ENCODE assay signal across 13 cellular contexts in the genomic region with DNA sequence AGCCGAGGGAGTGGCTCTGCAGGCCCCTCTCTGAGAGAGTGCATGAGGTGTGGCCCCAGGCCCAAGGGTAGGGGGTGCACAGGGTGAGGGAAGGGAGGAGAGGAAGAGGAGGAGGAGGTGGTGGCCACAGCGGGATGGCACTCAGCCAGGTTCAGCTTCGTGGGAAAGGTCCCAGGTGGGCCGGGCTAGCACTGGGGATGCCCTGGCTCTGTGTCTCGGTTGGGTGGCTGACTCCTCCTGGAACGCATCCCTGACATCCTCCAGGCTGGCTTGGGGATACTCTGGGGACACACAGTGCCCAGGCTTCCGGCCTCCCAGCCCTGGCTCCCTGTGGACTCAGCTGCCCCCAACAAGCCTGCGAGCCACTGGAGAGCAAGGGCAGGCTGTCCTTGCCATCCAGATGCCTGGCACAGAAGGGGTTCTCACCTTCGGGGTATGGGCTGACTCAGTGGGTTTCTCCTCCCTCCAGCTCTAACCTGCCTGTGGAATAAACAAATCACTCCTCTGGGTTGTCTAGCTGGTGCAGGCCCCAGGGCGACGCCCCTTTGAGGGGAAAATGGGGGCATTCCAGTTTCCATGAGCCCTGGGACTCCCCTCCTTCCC. TPM values are rescaled to one million over a fixed set of nuclear protein-coding genes. Genes with fewer than 3 reads are reported as not detected.
A peak's percentile ranks its signal among the peaks of the same experiment; 100 is the strongest.
DNase-seq lines count a peak whose midpoint lies in the region; ATAC-seq, FAIRE-seq and TF ChIP-seq lines count a peak whose summit lies in the region.
"Had no signal": no experiment of that assay in that cellular context is flagged by ENCODE, and none has a peak within 500 bp of the region (broad histone marks: within the 10 kb centered on the region; RNA-seq: fewer than 3 reads in every experiment).

No MANE protein-coding gene starts in this region.

- ATAC-seq in CD4-positive, CD25-positive, alpha-beta regulatory T cell (ENCODE audit: low read depth in 2 of 2) = peak in 1 of 2 donors; percentile 4
- ATAC-seq in GM12878 (no peak), GM19023 (IDR thresholded peaks at IDR 0.05; ENCODE audit: unreplicated experiment) (no peak)

- TF ChIP-seq EP300 in GM12878 (IDR thresholded peaks at IDR 0.05; ENCODE audit: borderline replicate concordance in 1 of 2, control insufficient read depth in 1 of 2, low read depth in 2 of 2, low read length in 2 of 2) = no peak
- TF ChIP-seq EP300 in sigmoid colon (IDR thresholded peaks at IDR 0.05) = no peak
- TF ChIP-seq EP300 in SK-N-SH (IDR thresholded peaks at IDR 0.05; ENCODE audit: borderline replicate concordance in 1 of 2, low read depth in 1 of 2, low read length in 1 of 2) = no peak

- no peaks in the 10 kb centered on the region for H3F3A ChIP-seq in SK-N-SH (replicated peaks; ENCODE audit: insufficient read depth)

- DNase-seq in CD4-positive, CD25-positive, alpha-beta regulatory T cell = peak in 1 of 3 donors; percentile 49
- DNase-seq in T-helper 2 cell = peak in 4 of 5 experiments; percentile 27 to 33 (median 30)
- DNase-seq in GM12878 (ENCODE audit: low read depth, low spot score) = no peak
- peak; percentile 56 for DNase-seq in sigmoid colon
- no peak for DNase-seq in SK-N-SH
- no peak for DNase-seq in EL
- no peak for DNase-seq in NCI-H226
- DNase-seq: NCI-H1105; stimulated activated naive B cell treated with anti-CD40 and anti-IgM and Interleukin-4, amounts not matched to agents 10 μg/mL and 1 μg/mL and 100 μg/mL, for 72 hours had no signal

- no peaks in the 10 kb centered on the region for H3K27me3 ChIP-seq in CD4-positive, CD25-positive, alpha-beta regulatory T cell (ENCODE audit: control insufficient read depth, insufficient read depth, low read length)
- H3K27me3 ChIP-seq in GM12878 (replicated peaks in 1 of 2; ENCODE audit: control insufficient read depth in 2 of 2, insufficient read depth in 2 of 2, low read length in 1 of 2) (no peaks in the 10 kb centered on the region), sigmoid colon (no peaks in the 10 kb centered on the region), SK-N-SH (ENCODE audit: insufficient read depth) (no peaks in the 10 kb centered on the region)
- H3K27me3 ChIP-seq: ovary had no signal

- RAD21 ChIA-PET in GM12878 (lab: Charles Lee; ENCODE audit: unreplicated experiment) = no interaction called here

- no peaks in the 10 kb centered on the region for H4K20me1 ChIP-seq in GM12878 (ENCODE audit: control insufficient read depth, insufficient read depth)
- H4K20me1 ChIP-seq in SK-N-SH (ENCODE audit: insufficient read depth) = no peaks in the 10 kb centered on the region

- peak overlapping the region; percentile 93 for H3K4me3 ChIP-seq in CD4-positive, CD25-positive, alpha-beta regulatory T cell (ENCODE audit: low read depth, low read length)
- H3K4me3 ChIP-seq in GM12878 = no peak overlapping the region
- no peak overlapping the region for H3K4me3 ChIP-seq in sigmoid colon
- no peak overlapping the region for H3K4me3 ChIP-seq in SK-N-SH (ENCODE audit: low read depth in 2 of 2, low read length in 1 of 2)
- H3K4me3 ChIP-seq: ovary had no signal

- H3K4me2 ChIP-seq in GM12878 (ENCODE audit: control insufficient read depth, insufficient read depth) = no peak overlapping the region
- no peak overlapping the region for H3K4me2 ChIP-seq in SK-N-SH

- in situ Hi-C loops in GM12878 (cut with MboI) = no loop called here

- H2AFZ ChIP-seq in GM12878 (ENCODE audit: control insufficient read depth, low read depth, low read length) = peak overlapping the region; percentile 56; the same call in 1 of the 2 replicates
- no peak overlapping the region for H2AFZ ChIP-seq in SK-N-SH (ENCODE audit: low read depth)

- peaks cover 70% of the 10 kb centered on the region for H3K4me1 ChIP-seq in CD4-positive, CD25-positive, alpha-beta regulatory T cell (ENCODE audit: control insufficient read depth, insufficient read depth, low read length, poor library complexity, severe bottlenecking)
- 0 out of 2 replicates have a peak, but pooled peaks cover 3% of the 10 kb centered on the region for H3K4me1 ChIP-seq in GM12878 (ENCODE audit: control insufficient read depth, insufficient read depth, low read length)
- no peaks in the 10 kb centered on the region for H3K4me1 ChIP-seq in sigmoid colon
- peaks cover 0 to 5% of the 10 kb centered on the region in 2 experiments; a peak in 1 of 4 replicates for H3K4me1 ChIP-seq in SK-N-SH (ENCODE audit: control insufficient read depth in 1 of 2, insufficient read depth in 2 of 2, low read depth in 1 of 2, low read length in 1 of 2)

- no peaks in the 10 kb centered on the region for H3K9me3 Mint-ChIP-seq in CD4-positive, CD25-positive, alpha-beta regulatory T cell
- H3K9me3 Mint-ChIP-seq: stimulated activated naive B cell treated with anti-CD40 and anti-IgM and Interleukin-4, amounts not matched to agents 10 μg/mL and 1 μg/mL and 100 μg/mL, for 72 hours had no signal

- no peak overlapping the region for H3K9ac ChIP-seq in GM12878 (ENCODE audit: control insufficient read depth, insufficient read depth, low read length)
- H3K9ac ChIP-seq in SK-N-SH = no peak overlapping the region

- no peaks in the 10 kb centered on the region for H3K27me3 Mint-ChIP-seq in CD4-positive, CD25-positive, alpha-beta regulatory T cell

- H3K36me3 ChIP-seq in CD4-positive, CD25-positive, alpha-beta regulatory T cell (ENCODE audit: control insufficient read depth, insufficient read depth, low read length) = no peaks in the 10 kb centered on the region
- H3K36me3 ChIP-seq in GM12878 (ENCODE audit: control insufficient read depth in 2 of 2, insufficient read depth in 2 of 2, low read length in 1 of 2) = no peaks in the 10 kb centered on the region
- H3K36me3 ChIP-seq in sigmoid colon = no peaks in the 10 kb centered on the region
- H3K36me3 ChIP-seq in SK-N-SH (replicated peaks in 1 of 2; ENCODE audit: control insufficient read depth in 1 of 2, insufficient read depth in 2 of 2, low read length in 1 of 2) = no peaks in the 10 kb centered on the region
- H3K36me3 ChIP-seq: ovary had no signal

- TF ChIP-seq RAD21 in GM12878 (IDR thresholded peaks at IDR 0.05; ENCODE audit: insufficient read depth, low read depth, low read length) (no peak), SK-N-SH (IDR thresholded peaks at IDR 0.05; ENCODE audit: low read length) (no peak)

- H3K9me3 ChIP-seq in CD4-positive, CD25-positive, alpha-beta regulatory T cell (ENCODE audit: control insufficient read depth in 2 of 2, low read length in 2 of 2) = no peaks in the 10 kb centered on the region
- H3K9me3 ChIP-seq in GM12878 (replicated peaks; ENCODE audit: control insufficient read depth, insufficient read depth, low read length) = no peaks in the 10 kb centered on the region
- H3K9me3 ChIP-seq in sigmoid colon = no peaks in the 10 kb centered on the region
- no peaks in the 10 kb centered on the region for H3K9me3 ChIP-seq in SK-N-SH
- H3K9me3 ChIP-seq: ovary had no signal

- intact Hi-C loops in GM12878 (cut with micrococcal nuclease; ENCODE audit: unreplicated experiment) = no loop called here
- intact Hi-C loops in sigmoid colon (cut with DNase I) = no loop called here

- SMC1A ChIA-PET in GM12878 (lab: Charles Lee; ENCODE audit: uncharacterized antibody, unreplicated experiment) = no interaction called here

- no peak for TF ChIP-seq POLR2A in GM12878 (IDR thresholded peaks at IDR 0.05; ENCODE audit: low read depth, low read length)
- TF ChIP-seq POLR2A in sigmoid colon (IDR thresholded peaks at IDR 0.05) = no peak

- H3K36me3 Mint-ChIP-seq in CD4-positive, CD25-positive, alpha-beta regulatory T cell = peaks cover 24% of the 10 kb centered on the region
- H3K36me3 Mint-ChIP-seq: stimulated activated naive B cell treated with anti-CD40 and anti-IgM and Interleukin-4, amounts not matched to agents 10 μg/mL and 1 μg/mL and 100 μg/mL, for 72 hours had no signal

- POLR2A ChIA-PET in GM12878 (lab: Charles Lee) (no interaction called here), SK-N-SH (lab: Yijun Ruan, JAX) (no interaction called here)

- peak overlapping the region; percentile 92 to 99 (median 96) for H3K4me3 Mint-ChIP-seq in CD4-positive, CD25-positive, alpha-beta regulatory T cell

- 43% methylated on average over 11 of the region's 11 CpGs for WGBS in GM12878 (ENCODE audit: insufficient coverage, insufficient replicate concordance, low lambda C conversion rate, missing lambda C conversion rate)
- WGBS in sigmoid colon, 2 donors = 70 to 81% methylated on average over 11 of the region's 11 CpGs
- WGBS in SK-N-SH (ENCODE audit: low lambda C conversion rate) = 68% methylated on average over 6 of the region's 11 CpGs

- peak overlapping the region; percentile 100 for H3K27ac Mint-ChIP-seq in CD4-positive, CD25-positive, alpha-beta regulatory T cell

- H3K27ac ChIP-seq in CD4-positive, CD25-positive, alpha-beta regulatory T cell (ENCODE audit: insufficient read depth, low read length, poor library complexity, severe bottlenecking) = peak overlapping the region; percentile 92
- no peak overlapping the region for H3K27ac ChIP-seq in GM12878 (ENCODE audit: control insufficient read depth, insufficient read depth)
- H3K27ac ChIP-seq in sigmoid colon = no peak overlapping the region
- no peak overlapping the region for H3K27ac ChIP-seq in SK-N-SH (ENCODE audit: low read depth in 2 of 2, low read length in 1 of 2)
- H3K27ac ChIP-seq: C4-2B, epithelial cell of prostate, ovary had no signal

- no peaks in the 10 kb centered on the region for H3K9me2 ChIP-seq in SK-N-SH

- peaks cover 14 to 76% (median 51%) of the 10 kb centered on the region in 4 donors for H3K4me1 Mint-ChIP-seq in CD4-positive, CD25-positive, alpha-beta regulatory T cell

- no peak for TF ChIP-seq CTCF in GM12878 (IDR thresholded peaks at IDR 0.05 in 2 of 3, conservative IDR thresholded peaks at IDR 0.05 in 1 of 3; ENCODE audit: control insufficient read depth in 2 of 3, extremely low read depth in 1 of 3, insufficient read depth in 1 of 3, low read depth in 3 of 3, low read length in 3 of 3)
- no peak for TF ChIP-seq CTCF in sigmoid colon (IDR thresholded peaks at IDR 0.05)
- TF ChIP-seq CTCF in SK-N-SH (IDR thresholded peaks at IDR 0.05) = no peak

- no peak for FAIRE-seq in GM12878 (lab: Jason Lieb, UNC)

- CTCF ChIA-PET in GM12878 (lab: Yijun Ruan, JAX) = interaction anchor here (0.9 to 1.1 kb wide), 4 partner anchors 11 to 476 kb away, joined by 3 to 4 read pairs (median 3); no protein-coding TSS in a partner anchor
- CTCF ChIA-PET in SK-N-SH (lab: Yijun Ruan, JAX) = interaction anchor here (1.2 to 8.1 kb wide), 4 partner anchors 15 to 672 kb away, joined by 3 to 90 read pairs (median 6); no protein-coding TSS in a partner anchor

- H3K79me2 ChIP-seq in GM12878 (ENCODE audit: control insufficient read depth, insufficient read depth, low read length) (no peaks in the 10 kb centered on the region), SK-N-SH (ENCODE audit: insufficient read depth) (no peaks in the 10 kb centered on the region)

- no TSS peak for BruUV-seq in GM12878 (replicated peaks; lab: Mats Ljungman, UMichigan)

RNA-seq across cellular contexts. Expression of gene ZAP70, which starts 0.6 kb away (rescaled TPM):
- total RNA-seq in CD4-positive, CD25-positive, alpha-beta regulatory T cell = 431 TPM
- 100 to 1,000 TPM; 104 to 144 (median 130) TPM for polyA plus RNA-seq in CD4-positive, CD25-positive, alpha-beta regulatory T cell
- total RNA-seq in GM12878 (2013; cell fraction: nucleolus; rRNA removed) = 0.90 and 2.2 TPM in 2 replicates
- total RNA-seq in GM12878 (2014; rRNA removed) (1.9 and 2.1 TPM in 2 replicates), GM12878 (2014; rRNA removed; fragmentation: Illumina TruSeq; extraction: Trizol) (0.89 and 0.97 TPM in 2 replicates), GM12878 (2021) (2.5 and 2.9 TPM in 2 replicates), sigmoid colon (1 to 10 TPM; 1.3 to 4.3 (median 2.2) TPM)
- polyA plus RNA-seq in GM12878 (2011; ENCODE audit: low read depth) = 0.80 TPM
- polyA plus RNA-seq in GM12878 (2011; rRNA removed) (0.18 TPM in 1 of 2 replicates, not detected in the other), GM12878 (2014; fragmentation: Illumina TruSeq; extraction: Trizol) (0.37 and 0.46 TPM in 2 replicates), GM12878 (2014; fragmentation: Nextera tagmentation; extraction: Ambion mirVana) (under 1 TPM in 1 of 2 experiments, not detected in 1; 0.20 TPM), GM12878 (2014; rRNA removed) (2.4 and 2.9 TPM in 2 replicates), GM12878 (2016; fragmentation: Nextera tagmentation; extraction: Ambion mirVana) (1 to 10 TPM; 1.2 to 2.3 TPM), sigmoid colon (10 to 100 TPM in 1 of 3 donors, not detected in 2; 28.0 TPM), SK-N-SH (2012; rRNA removed) (0.05 and 0.08 TPM in 2 replicates)
- 0.09 and 0.15 TPM in 2 replicates for polyA plus RNA-seq in GM12878 (2011; cell fraction: cytosol; rRNA removed)
- polyA plus RNA-seq in GM12878 (2011; cell fraction: nucleus; rRNA removed) = 1.3 TPM in 2 replicates
- polyA plus RNA-seq in GM12878 (2012) = 0.81 and 1.4 TPM in 2 replicates
- polyA minus RNA-seq in GM12878 (2011; rRNA and poly(A)+ RNA removed) = not detected in 2 replicates
- not detected in 2 replicates for polyA minus RNA-seq in GM12878 (2011; cell fraction: cytosol; rRNA and poly(A)+ RNA removed)
- polyA minus RNA-seq in GM12878 (2011; cell fraction: nucleus; rRNA and poly(A)+ RNA removed) = not detected in 2 replicates
- 0.03 TPM in 1 of 2 replicates, not detected in the other for polyA plus RNA-seq in SK-N-SH (2012; cell fraction: cytosol; rRNA removed)
- 0.97 and 1.0 TPM in 2 replicates for polyA plus RNA-seq in SK-N-SH (2012; cell fraction: nucleus; rRNA removed)

RNA-seq across cellular contexts. Expression of gene C2orf92, which starts 43.3 kb away (rescaled TPM):
- total RNA-seq in CD4-positive, CD25-positive, alpha-beta regulatory T cell = 20.4 TPM
- polyA plus RNA-seq in CD4-positive, CD25-positive, alpha-beta regulatory T cell = under 1 TPM in 1 of 4 donors, not detected in 3; 0.61 TPM
- total RNA-seq in GM12878 (2013; cell fraction: nucleolus; rRNA removed) = 46.6 and 50.3 TPM in 2 replicates
- total RNA-seq in GM12878 (2014; rRNA removed) = 3.7 and 3.8 TPM in 2 replicates
- total RNA-seq in GM12878 (2014; rRNA removed; fragmentation: Illumina TruSeq; extraction: Trizol) = 3.5 and 3.6 TPM in 2 replicates
- total RNA-seq in GM12878 (2021) = 3.4 and 3.5 TPM in 2 replicates
- 3.6 TPM for polyA plus RNA-seq in GM12878 (2011; ENCODE audit: low read depth)
- polyA plus RNA-seq in GM12878 (2011; rRNA removed) = 10.1 and 10.5 TPM in 2 replicates
- 3.8 and 4.4 TPM in 2 replicates for polyA plus RNA-seq in GM12878 (2011; cell fraction: cytosol; rRNA removed)
- polyA plus RNA-seq in GM12878 (2011; cell fraction: nucleus; rRNA removed) = 25.1 and 36.4 TPM in 2 replicates
- polyA plus RNA-seq in GM12878 (2012) = 5.2 and 5.9 TPM in 2 replicates
- polyA plus RNA-seq in GM12878 (2014; fragmentation: Illumina TruSeq; extraction: Trizol) = 3.2 and 4.1 TPM in 2 replicates
- polyA plus RNA-seq in GM12878 (2014; fragmentation: Nextera tagmentation; extraction: Ambion mirVana) = under 1 TPM; 0.40 to 0.75 TPM
- polyA plus RNA-seq in GM12878 (2014; rRNA removed) = 1.8 and 3.8 TPM in 2 replicates
- 1 to 10 TPM; 2.1 to 4.5 TPM for polyA plus RNA-seq in GM12878 (2016; fragmentation: Nextera tagmentation; extraction: Ambion mirVana)
- polyA minus RNA-seq in GM12878 (2011; rRNA and poly(A)+ RNA removed) = 5.6 and 11.5 TPM in 2 replicates
- 2.8 and 4.4 TPM in 2 replicates for polyA minus RNA-seq in GM12878 (2011; cell fraction: cytosol; rRNA and poly(A)+ RNA removed)
- polyA minus RNA-seq in GM12878 (2011; cell fraction: nucleus; rRNA and poly(A)+ RNA removed) = 13.2 and 18.9 TPM in 2 replicates
- total RNA-seq in sigmoid colon = 10 to 100 TPM in 1 of 4 donors, 1 to 10 TPM in 2, not detected in 1; 6.0 to 22.7 (median 6.3) TPM
- polyA plus RNA-seq in sigmoid colon = 1 to 10 TPM in 2 of 3 donors, not detected in 1; 2.9 to 4.2 TPM
- polyA plus RNA-seq in SK-N-SH (2012; rRNA removed) = 3.1 and 5.6 TPM in 2 replicates
- polyA plus RNA-seq in SK-N-SH (2012; cell fraction: cytosol; rRNA removed) = 0.94 and 1.3 TPM in 2 replicates
- 27.9 and 40.6 TPM in 2 replicates for polyA plus RNA-seq in SK-N-SH (2012; cell fraction: nucleus; rRNA removed)

RNA-seq across cellular contexts. Expression of gene ACTR1B, which starts 49.0 kb away (rescaled TPM):
- total RNA-seq in CD4-positive, CD25-positive, alpha-beta regulatory T cell = 86.3 TPM
- 10 to 100 TPM; 12.9 to 22.6 (median 21.8) TPM for polyA plus RNA-seq in CD4-positive, CD25-positive, alpha-beta regulatory T cell
- total RNA-seq in GM12878 (2013; cell fraction: nucleolus; rRNA removed) = 73.9 and 75.5 TPM in 2 replicates
- 42.6 and 45.4 TPM in 2 replicates for total RNA-seq in GM12878 (2014; rRNA removed)
- 29.2 and 29.3 TPM in 2 replicates for total RNA-seq in GM12878 (2014; rRNA removed; fragmentation: Illumina TruSeq; extraction: Trizol)
- 57.3 and 59.2 TPM in 2 replicates for total RNA-seq in GM12878 (2021)
- polyA plus RNA-seq in GM12878 (2011; ENCODE audit: low read depth) = 21.5 TPM
- 28.7 and 44.8 TPM in 2 replicates for polyA plus RNA-seq in GM12878 (2011; rRNA removed)
- 73.0 and 85.0 TPM in 2 replicates for polyA plus RNA-seq in GM12878 (2011; cell fraction: cytosol; rRNA removed)
- 226 and 285 TPM in 2 replicates for polyA plus RNA-seq in GM12878 (2011; cell fraction: nucleus; rRNA removed)
- 44.3 and 60.0 TPM in 2 replicates for polyA plus RNA-seq in GM12878 (2012)
- 10.1 and 25.4 TPM in 2 replicates for polyA plus RNA-seq in GM12878 (2014; fragmentation: Illumina TruSeq; extraction: Trizol)
- 1 to 10 TPM; 1.3 to 5.2 TPM for polyA plus RNA-seq in GM12878 (2014; fragmentation: Nextera tagmentation; extraction: Ambion mirVana)
- 60.5 and 62.8 TPM in 2 replicates for polyA plus RNA-seq in GM12878 (2014; rRNA removed)
- 10 to 100 TPM; 44.8 to 51.5 TPM for polyA plus RNA-seq in GM12878 (2016; fragmentation: Nextera tagmentation; extraction: Ambion mirVana)
- polyA minus RNA-seq in GM12878 (2011; rRNA and poly(A)+ RNA removed) = 42.1 and 82.5 TPM in 2 replicates
- 22.9 and 23.1 TPM in 2 replicates for polyA minus RNA-seq in GM12878 (2011; cell fraction: cytosol; rRNA and poly(A)+ RNA removed)
- 56.5 and 66.0 TPM in 2 replicates for polyA minus RNA-seq in GM12878 (2011; cell fraction: nucleus; rRNA and poly(A)+ RNA removed)
- 10 to 100 TPM; 63.0 to 85.3 (median 77.6) TPM for total RNA-seq in sigmoid colon
- 10 to 100 TPM; 55.3 to 75.4 (median 67.5) TPM for polyA plus RNA-seq in sigmoid colon
- 51.5 and 55.1 TPM in 2 replicates for polyA plus RNA-seq in SK-N-SH (2012; rRNA removed)
- polyA plus RNA-seq in SK-N-SH (2012; cell fraction: cytosol; rRNA removed) = 21.3 and 36.6 TPM in 2 replicates
- 120 and 133 TPM in 2 replicates for polyA plus RNA-seq in SK-N-SH (2012; cell fraction: nucleus; rRNA removed)

Comparison
In these comparisons a context has a peak if more than half of its experiments do, and no peak if none do; other contexts are left out.
1. DNase-seq: peak in T-helper 2 cell (4 of 5) and sigmoid colon (single experiment); none in GM12878 (single experiment), SK-N-SH (single experiment), EL (single experiment) and NCI-H226 (single experiment).